In genomic region chr10:5089869-5090268, GRCh38 we compare ENCODE assay signal across 10 cellular contexts. TPM values are rescaled to one million over a fixed set of nuclear protein-coding genes. Genes with fewer than 3 reads are reported as not detected.
A peak's percentile ranks its signal among the peaks of the same experiment; 100 is the strongest.
DNase-seq lines count a peak whose midpoint lies in the region; ATAC-seq and TF ChIP-seq lines count a peak whose summit lies in the region.
"Had no signal": no experiment of that assay in that cellular context is flagged by ENCODE, and none has a peak within 500 bp of the region (broad histone marks: within the 10 kb centered on the region; RNA-seq: fewer than 3 reads in every experiment).

No MANE protein-coding gene starts in this region.

- H3K9me3 Mint-ChIP-seq in activated CD4-positive, alpha-beta T cell treated with anti-CD3 and anti-CD28 coated beads, Interleukin-2, amount 10 ng/mL, durations not matched to agents 7 days and 5 days: peaks cover 2% of the 10 kb centered on the region
- H3K9me3 Mint-ChIP-seq in type B pancreatic cell: peaks cover 18% of the 10 kb centered on the region

- H3K27me3 Mint-ChIP-seq in activated CD4-positive, alpha-beta T cell treated with anti-CD3 and anti-CD28 coated beads, Interleukin-2, amount 10 ng/mL, durations not matched to agents 7 days and 5 days: peaks cover 21% of the 10 kb centered on the region
- no peaks in the 10 kb centered on the region for H3K27me3 Mint-ChIP-seq in type B pancreatic cell

- H3K4me1 Mint-ChIP-seq in activated CD4-positive, alpha-beta T cell treated with anti-CD3 and anti-CD28 coated beads, Interleukin-2, amount 10 ng/mL, durations not matched to agents 7 days and 5 days: peaks cover 8% of the 10 kb centered on the region
- peaks cover 5% of the 10 kb centered on the region for H3K4me1 Mint-ChIP-seq in type B pancreatic cell (ENCODE audit: unreplicated experiment)

- TF ChIP-seq CTCF in choroid plexus epithelial cell (conservative IDR thresholded peaks at IDR 0.05; ENCODE audit: low read depth, low read length) (peak; percentile 57), type B pancreatic cell (conservative IDR thresholded peaks at IDR 0.05) (peak; percentile 43)

- no peaks in the 10 kb centered on the region for H3K36me3 Mint-ChIP-seq in activated CD4-positive, alpha-beta T cell treated with anti-CD3 and anti-CD28 coated beads, Interleukin-2, amount 10 ng/mL, durations not matched to agents 7 days and 5 days (ENCODE audit: low read depth)
- H3K36me3 Mint-ChIP-seq in type B pancreatic cell: no peaks in the 10 kb centered on the region

- POLR2A ChIA-PET in activated CD4-positive, alpha-beta T cell treated with anti-CD3 and anti-CD28 coated beads, Interleukin-2, amount 10 ng/mL, durations not matched to agents 7 days and 5 days (lab: Charles Lee): no interaction called here

- no peak for ATAC-seq in GM21526 (IDR thresholded peaks at IDR 0.05; ENCODE audit: low FRiP score, unreplicated experiment)
- ATAC-seq in HG02852 (IDR thresholded peaks at IDR 0.05; ENCODE audit: unreplicated experiment): no peak
- ATAC-seq in HG02884 (IDR thresholded peaks at IDR 0.05; ENCODE audit: unreplicated experiment): no peak

- CTCF ChIA-PET in activated CD4-positive, alpha-beta T cell treated with anti-CD3 and anti-CD28 coated beads, Interleukin-2, amount 10 ng/mL, durations not matched to agents 7 days and 5 days (lab: Charles Lee): interaction anchor here (0.8 to 1.2 kb wide), 5 partner anchors 9 to 254 kb away, joined by 3 to 5 read pairs (median 3); no protein-coding TSS in a partner anchor

- no peak overlapping the region for H3K27ac Mint-ChIP-seq in activated CD4-positive, alpha-beta T cell treated with anti-CD3 and anti-CD28 coated beads, Interleukin-2, amount 10 ng/mL, durations not matched to agents 7 days and 5 days
- no peak overlapping the region for H3K27ac Mint-ChIP-seq in type B pancreatic cell
- H3K27ac Mint-ChIP-seq: activated B cell treated with CpG ODN at 0.5 μM for 24 hours had no signal

- DNase-seq in activated CD4-positive, alpha-beta T cell treated with anti-CD3 and anti-CD28 coated beads, Interleukin-2, amount 10 ng/mL, durations not matched to agents 7 days and 5 days: peak; percentile 18
- no peak for DNase-seq in activated CD4-positive, alpha-beta T cell treated with anti-CD3 and anti-CD28 coated beads, Interleukin-2, amount 50 U/mL, for 4 hours
- DNase-seq in NCI-H2029 (lab: John Stamatoyannopoulos, UW): peak; percentile 68
- DNase-seq in choroid plexus epithelial cell (ENCODE audit: low read depth): peak; percentile 58
- no peak for DNase-seq in type B pancreatic cell (ENCODE audit: extremely low spot score, unreplicated experiment)
- DNase-seq: activated B cell treated with CpG ODN at 0.5 μM for 24 hours had no signal

- H3K4me3 Mint-ChIP-seq in activated CD4-positive, alpha-beta T cell treated with anti-CD3 and anti-CD28 coated beads, Interleukin-2, amount 10 ng/mL, durations not matched to agents 7 days and 5 days: no peak overlapping the region
- no peak overlapping the region for H3K4me3 Mint-ChIP-seq in type B pancreatic cell
- H3K4me3 Mint-ChIP-seq: activated B cell treated with CpG ODN at 0.5 μM for 24 hours had no signal

- no peak overlapping the region for H3K4me3 ChIP-seq in choroid plexus epithelial cell (ENCODE audit: low read depth, low read length)
- H3K4me3 ChIP-seq: thoracic aorta had no signal

RNA-seq across cellular contexts. Expression of gene AKR1C3, which starts 4.3 kb away (rescaled TPM):
- 1 to 10 TPM; 5.9 to 6.1 TPM for total RNA-seq in activated CD4-positive, alpha-beta T cell treated with anti-CD3 and anti-CD28 coated beads, Interleukin-2, amount 10 ng/mL, durations not matched to agents 7 days and 5 days
- 9.5 and 14.6 TPM in 2 replicates for total RNA-seq in type B pancreatic cell (ENCODE audit: low replicate concordance)
- total RNA-seq: activated B cell treated with CpG ODN at 0.5 μM for 24 hours had no signal

Comparison
In these comparisons a context has a peak if more than half of its experiments do, and no peak if none do; other contexts are left out.
1. DNase-seq: peak in activated CD4-positive, alpha-beta T cell treated with anti-CD3 and anti-CD28 coated beads, Interleukin-2, amount 10 ng/mL, durations not matched to agents 7 days and 5 days (single experiment), NCI-H2029 (single experiment) and choroid plexus epithelial cell (single experiment); none in activated CD4-positive, alpha-beta T cell treated with anti-CD3 and anti-CD28 coated beads, Interleukin-2, amount 50 U/mL, for 4 hours (0 of 2) and type B pancreatic cell (single experiment).